16 cellular contexts compared by ENCODE assay signal in the genomic region with DNA sequence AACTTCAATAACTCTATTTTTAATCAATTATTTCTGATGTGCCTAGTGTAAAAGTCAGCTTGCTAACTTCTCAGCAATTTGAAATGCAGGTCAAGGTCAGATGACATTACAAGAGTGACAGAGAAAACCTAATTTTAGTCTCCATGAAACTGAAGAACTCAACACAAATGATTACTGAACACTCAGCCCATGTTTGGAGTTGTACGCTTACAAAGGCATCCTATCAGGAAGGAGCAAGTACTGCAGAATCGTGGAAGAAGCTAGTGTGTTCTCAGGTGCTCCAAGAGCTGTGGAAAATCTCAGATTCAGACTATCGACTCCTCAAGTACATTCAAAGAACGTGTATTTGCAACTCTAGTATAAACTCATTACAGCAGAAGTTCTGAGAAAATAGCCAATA.
DNase-seq lines count a peak whose midpoint lies in the region; ATAC-seq and TF ChIP-seq lines count a peak whose summit lies in the region.
"Had no signal": no experiment of that assay in that cellular context is flagged by ENCODE, and none has a peak within 500 bp of the region (broad histone marks: within the 10 kb centered on the region; RNA-seq: fewer than 3 reads in every experiment).

No MANE protein-coding gene starts in this region.

- no peak overlapping the region for H2AFZ ChIP-seq in PC-9
- H2AFZ ChIP-seq: GM23338 had no signal

- H3K9me2 ChIP-seq in PC-9 (ENCODE audit: insufficient read depth) = no peaks in the 10 kb centered on the region

- peak overlapping the region; percentile 97 for H3K27ac ChIP-seq in cardiac muscle cell
- H3K27ac ChIP-seq in upper lobe of right lung = no peak overlapping the region
- no peak overlapping the region for H3K27ac ChIP-seq in PC-9
- H3K27ac ChIP-seq: 22Rv1, BLaER1 had no signal

- ATAC-seq in upper lobe of right lung (peak; percentile 28), HG03439 (IDR thresholded peaks at IDR 0.05; ENCODE audit: unreplicated experiment) (no peak)
- ATAC-seq: GM23338 had no signal

- no peak overlapping the region for H3K4me2 ChIP-seq in PC-9
- H3K4me2 ChIP-seq: BLaER1, GM23338 had no signal

- H3K27me3 ChIP-seq in cardiac muscle cell = no peaks in the 10 kb centered on the region
- no peaks in the 10 kb centered on the region for H3K27me3 ChIP-seq in upper lobe of right lung
- H3K27me3 ChIP-seq in PC-9 (ENCODE audit: insufficient read depth, low read depth) = no peaks in the 10 kb centered on the region
- H3K27me3 ChIP-seq: BLaER1 had no signal

- H3K36me3 ChIP-seq in cardiac muscle cell (no peaks in the 10 kb centered on the region), upper lobe of right lung (no peaks in the 10 kb centered on the region), PC-9 (ENCODE audit: low read depth) (no peaks in the 10 kb centered on the region)
- H3K36me3 ChIP-seq: BLaER1 had no signal

- H3K79me2 ChIP-seq in PC-9 (ENCODE audit: low read depth) = no peaks in the 10 kb centered on the region

- H3K4me3 ChIP-seq in cardiac muscle cell = peak overlapping the region; percentile 5
- H3K4me3 ChIP-seq in upper lobe of right lung = no peak overlapping the region
- no peak overlapping the region for H3K4me3 ChIP-seq in PC-9
- H3K4me3 ChIP-seq: BLaER1, GM23338 had no signal

- CTCF ChIA-PET in PC-9 (lab: Charles Lee) = interaction anchor here (0.6 to 1.1 kb wide), 2 partner anchors 178 to 490 kb away, joined by 3 to 4 read pairs; no protein-coding TSS in a partner anchor

- no peaks in the 10 kb centered on the region for H3F3A ChIP-seq in PC-9 (ENCODE audit: insufficient read depth, low read depth)

- DNase-seq in DMS79 treated with DMSO at 0.1 percent for 48 hours (lab: John Stamatoyannopoulos, UW) (peak; percentile 11), DMS79 (lab: John Stamatoyannopoulos, UW) (no peak), cardiac muscle cell (ENCODE audit: low read depth in 1 of 2, low spot score in 1 of 2) (peak in 1 of 2 donors; percentile 84), cardiac septum (ENCODE audit: low spot score) (no peak), myocyte (ENCODE audit: low read depth) (peak; percentile 6), upper lobe of right lung (no peak), PC-9 (no peak)
- DNase-seq: AML-193; CD4-positive, CD25-positive, alpha-beta regulatory T cell; DMS 273 treated with DMSO at 0.1 percent for 48 hours; EL; H7 had no signal

- POLR2A ChIA-PET in PC-9 (lab: Charles Lee; ENCODE audit: unreplicated experiment) = no interaction called here

- H3K4me1 ChIP-seq in cardiac muscle cell (ENCODE audit: low read depth) (peaks cover 22% of the 10 kb centered on the region), upper lobe of right lung (no peaks in the 10 kb centered on the region), PC-9 (replicated peaks; ENCODE audit: insufficient read depth) (no peaks in the 10 kb centered on the region)
- H3K4me1 ChIP-seq: BLaER1 had no signal

- intact Hi-C loops in cardiac septum (cut with DNase I) = loop anchor here (5.0 to 10.0 kb wide), 2 partner anchors 144 to 332 kb away; no protein-coding TSS in a partner anchor
- intact Hi-C loops in upper lobe of right lung (cut with DNase I) = no loop called here
- intact Hi-C loops in PC-9 (cut with micrococcal nuclease; ENCODE audit: unreplicated experiment) = no loop called here

- H4K20me1 ChIP-seq in PC-9 (ENCODE audit: insufficient read depth) = no peaks in the 10 kb centered on the region
- H4K20me1 ChIP-seq: BLaER1 had no signal

- TF ChIP-seq CTCF in cardiac muscle cell (IDR thresholded peaks at IDR 0.05; ENCODE audit: low read depth, low read length) (no peak), upper lobe of right lung (IDR thresholded peaks at IDR 0.05) (no peak), PC-9 (conservative IDR thresholded peaks at IDR 0.05) (no peak)

- no TSS peak for BruUV-seq in PC-9 (replicated peaks; lab: Mats Ljungman, UMichigan)

- H3K9me3 ChIP-seq in cardiac muscle cell (ENCODE audit: low read depth) (no peaks in the 10 kb centered on the region), upper lobe of right lung (no peaks in the 10 kb centered on the region), PC-9 (ENCODE audit: insufficient read depth, low read depth) (no peaks in the 10 kb centered on the region)
- H3K9me3 ChIP-seq: BLaER1 had no signal

Comparison
In these comparisons a context has a peak if more than half of its experiments do, and no peak if none do; other contexts are left out.
1. DNase-seq: peak in DMS79 treated with DMSO at 0.1 percent for 48 hours (single experiment) and myocyte (single experiment); none in DMS79 (single experiment), cardiac septum (single experiment), upper lobe of right lung (single experiment) and PC-9 (0 of 2).